1 cellular context compared by ENCODE assay signal in the genomic region with DNA sequence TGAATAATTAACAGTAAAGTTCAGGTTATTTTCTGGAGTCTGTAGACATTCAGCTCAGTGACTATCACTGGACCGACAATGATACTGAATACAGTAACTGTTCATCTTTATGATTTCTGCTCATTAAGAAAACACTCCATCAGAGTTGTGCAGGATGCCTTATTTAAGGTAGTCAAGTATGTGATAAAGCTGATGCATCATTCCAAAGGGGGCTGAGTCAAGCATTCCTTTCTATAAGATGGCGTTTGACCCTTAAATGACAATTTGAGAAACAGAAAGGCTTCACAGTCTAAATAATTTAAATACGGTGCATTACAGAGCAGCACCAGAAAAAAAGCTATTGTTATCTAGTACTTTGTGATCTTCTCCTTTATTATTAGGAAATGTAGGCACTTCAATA.
TF ChIP-seq lines count a peak whose summit lies in the region.

No MANE protein-coding gene starts in this region.

TF ChIP-seq in GM23338, 12 proteins besides CTCF, POLR2A, EP300 and RAD21 (continued from another document):
- TF ChIP-seq ZNF462 (CRISPR knock-in tag; IDR thresholded peaks at IDR 0.05) (no peak), NANOG (IDR thresholded peaks at IDR 0.05; ENCODE audit: borderline replicate concordance) (no peak), EZH2phosphoT487 (IDR thresholded peaks at IDR 0.05; ENCODE audit: unreplicated experiment) (no peak), POLR2AphosphoS5 (IDR thresholded peaks at IDR 0.05; ENCODE audit: low read depth) (no peak), ZNF114 (CRISPR knock-in tag; IDR thresholded peaks at IDR 0.05) (no peak), ZNF331 (CRISPR knock-in tag; IDR thresholded peaks at IDR 0.05; ENCODE audit: low read depth) (no peak)
